8 cellular contexts compared by ENCODE assay signal in the genomic region with DNA sequence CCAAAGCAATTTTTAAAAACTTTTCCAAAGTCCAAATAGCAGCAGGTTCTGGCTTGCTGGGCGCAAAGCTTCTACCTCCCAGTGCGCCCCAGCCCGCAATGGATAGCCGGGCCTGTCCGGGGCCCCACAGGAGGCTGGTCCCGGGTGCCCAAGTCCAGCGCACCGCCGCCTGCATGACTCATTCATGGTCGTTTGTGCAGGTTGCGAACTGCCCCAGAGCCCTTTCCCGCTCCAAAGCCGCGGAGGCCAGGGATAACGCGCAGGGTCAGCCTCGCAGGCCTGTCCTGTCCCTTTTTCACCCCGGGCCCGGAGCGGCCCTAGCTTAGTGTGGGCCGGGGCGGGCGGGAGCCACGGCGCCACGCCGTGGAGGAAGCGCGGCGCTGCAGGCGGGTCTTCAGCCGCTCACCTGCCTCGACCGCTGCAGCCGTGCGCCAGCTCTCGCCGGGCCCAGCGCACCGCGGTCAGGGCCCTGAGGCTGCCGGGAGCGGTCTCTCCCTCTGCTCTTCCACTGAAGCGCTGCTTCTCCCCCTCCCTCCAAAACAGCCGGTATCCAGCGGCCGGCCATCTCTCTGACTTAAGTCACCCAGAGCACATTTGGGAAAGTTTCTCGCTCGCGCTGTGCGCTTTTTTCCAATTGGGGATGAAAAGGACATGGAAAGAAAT. TPM values are rescaled to one million over a fixed set of nuclear protein-coding genes. Genes with fewer than 3 reads are reported as not detected.
DNase-seq lines count a peak whose midpoint lies in the region; ATAC-seq, FAIRE-seq and TF ChIP-seq lines count a peak whose summit lies in the region.

No MANE protein-coding gene starts in this region.

- no peak for TF ChIP-seq POLR2A in A549 (IDR thresholded peaks at IDR 0.05; ENCODE audit: low read length)

- in situ Hi-C loops in GM13976 (cut with MboI; ENCODE audit: low sequenced_read_pairs, unreplicated experiment), result no loop called here

- TF ChIP-seq CTCF in A549 (IDR thresholded peaks at IDR 0.05), result peak; percentile 78
- peak; percentile 97 for TF ChIP-seq CTCF in GM13976 (IDR thresholded peaks at IDR 0.05; ENCODE audit: borderline replicate concordance, control extremely low read depth, extremely low read depth, insufficient read depth, missing control alignments)

- peak overlapping the region; percentile 58 for H3K4me3 ChIP-seq in A549

- peak overlapping the region; percentile 87 for H3K4me3 Mint-ChIP-seq in activated CD4-positive, alpha-beta memory T cell treated with anti-CD3 and anti-CD28 coated beads, Interleukin-2, amount 10 ng/mL, durations not matched to agents 7 days and 5 days
- peak overlapping the region; percentile 96 to 99 for H3K4me3 Mint-ChIP-seq in effector memory CD8-positive, alpha-beta T cell
- peak overlapping the region; percentile 91 for H3K4me3 Mint-ChIP-seq in memory B cell

- no peaks in the 10 kb centered on the region for H3K9me3 ChIP-seq in A549

- H3K9me3 Mint-ChIP-seq in activated CD4-positive, alpha-beta memory T cell treated with anti-CD3 and anti-CD28 coated beads, Interleukin-2, amount 10 ng/mL, durations not matched to agents 7 days and 5 days, result no peaks in the 10 kb centered on the region
- no peaks in the 10 kb centered on the region for H3K9me3 Mint-ChIP-seq in effector memory CD8-positive, alpha-beta T cell
- no peaks in the 10 kb centered on the region for H3K9me3 Mint-ChIP-seq in memory B cell

- CTCF ChIA-PET in A549 (lab: Yijun Ruan, JAX), result interaction anchor here (0.6 to 6.2 kb wide), 34 partner anchors 8 to 1157 kb away, joined by 3 to 62 read pairs (median 3); no protein-coding TSS in a partner anchor
- CTCF ChIA-PET in activated CD4-positive, alpha-beta memory T cell treated with anti-CD3 and anti-CD28 coated beads, Interleukin-2, amount 10 ng/mL, durations not matched to agents 7 days and 5 days (lab: Charles Lee), result interaction anchor here (0.6 to 5.8 kb wide), 21 partner anchors 10 to 902 kb away, joined by 3 to 77 read pairs (median 5); a partner anchor contains a TSS

- no peak for FAIRE-seq in A549 (lab: Jason Lieb, UNC)

- peaks cover 39% of the 10 kb centered on the region for H3K4me1 Mint-ChIP-seq in activated CD4-positive, alpha-beta memory T cell treated with anti-CD3 and anti-CD28 coated beads, Interleukin-2, amount 10 ng/mL, durations not matched to agents 7 days and 5 days
- H3K4me1 Mint-ChIP-seq in effector memory CD8-positive, alpha-beta T cell (ENCODE audit: low read depth in 2 of 2), result peaks cover 36 to 48% of the 10 kb centered on the region in 2 donors
- H3K4me1 Mint-ChIP-seq in memory B cell, result peaks cover 30% of the 10 kb centered on the region

- peaks cover 13% of the 10 kb centered on the region for H3K36me3 Mint-ChIP-seq in activated CD4-positive, alpha-beta memory T cell treated with anti-CD3 and anti-CD28 coated beads, Interleukin-2, amount 10 ng/mL, durations not matched to agents 7 days and 5 days (ENCODE audit: low read depth)
- H3K36me3 Mint-ChIP-seq in effector memory CD8-positive, alpha-beta T cell (ENCODE audit: insufficient read depth), result peaks cover 19% of the 10 kb centered on the region
- peaks cover 3% of the 10 kb centered on the region for H3K36me3 Mint-ChIP-seq in memory B cell

- H3K27ac ChIP-seq in A549, result peak overlapping the region; percentile 21 to 55; a peak in 4 of 6 replicates

- DNase-seq in A549 (ENCODE audit: low read depth in 1 of 2, low spot score in 1 of 2) (peak; percentile 78 to 79), GM13976 (ENCODE audit: low spot score) (peak; percentile 90), NCI-H2196 (lab: John Stamatoyannopoulos, UW; ENCODE audit: unreplicated experiment) (peak; percentile 63), memory B cell (ENCODE audit: low spot score in 2 of 2) (peak; percentile 67 to 76)
- peak; percentile 72 for DNase-seq in activated CD4-positive, alpha-beta memory T cell treated with anti-CD3 and anti-CD28 coated beads, Interleukin-2, amount 10 ng/mL, durations not matched to agents 7 days and 5 days
- peak; percentile 48 to 59 (median 53) for DNase-seq in effector memory CD8-positive, alpha-beta T cell
- DNase-seq in stimulated activated CD8-positive, alpha-beta memory T cell treated with anti-CD3 and anti-CD28 coated beads, Interleukin-2, amount 100 ng/mL, for 1 hour (ENCODE audit: low read depth in 2 of 2), result peak; percentile 37 to 47

- H3K4me1 ChIP-seq in A549, result peaks cover 18% of the 10 kb centered on the region

- peak overlapping the region; percentile 95 for H3K27ac Mint-ChIP-seq in activated CD4-positive, alpha-beta memory T cell treated with anti-CD3 and anti-CD28 coated beads, Interleukin-2, amount 10 ng/mL, durations not matched to agents 7 days and 5 days
- peak overlapping the region; percentile 86 to 92 for H3K27ac Mint-ChIP-seq in effector memory CD8-positive, alpha-beta T cell
- H3K27ac Mint-ChIP-seq in memory B cell, result peak overlapping the region; percentile 89

- peak overlapping the region; percentile 82 for H3K4me2 ChIP-seq in A549

- POLR2A ChIA-PET in A549 (lab: Yijun Ruan, JAX), result interaction anchor here (2.5 kb wide), 1 partner anchor 14 kb away, joined by 14 read pairs; a partner anchor contains a TSS
- POLR2A ChIA-PET in activated CD4-positive, alpha-beta memory T cell treated with anti-CD3 and anti-CD28 coated beads, Interleukin-2, amount 10 ng/mL, durations not matched to agents 7 days and 5 days (lab: Charles Lee), result interaction anchor here (1.4 to 5.1 kb wide), 11 partner anchors 13 to 915 kb away, joined by 3 to 88 read pairs (median 8); a partner anchor contains a TSS

- 14% methylated on average over 19 of the region's 51 CpGs for WGBS in A549 (ENCODE audit: missing lambda C conversion rate)

- peak; percentile 52 to 77; a peak in 4 of 5 replicates for TF ChIP-seq RAD21 in A549 (conservative IDR thresholded peaks at IDR 0.05 in 1 of 2, IDR thresholded peaks at IDR 0.05 in 1 of 2)

- peaks cover 65% of the 10 kb centered on the region for H3K27me3 Mint-ChIP-seq in activated CD4-positive, alpha-beta memory T cell treated with anti-CD3 and anti-CD28 coated beads, Interleukin-2, amount 10 ng/mL, durations not matched to agents 7 days and 5 days
- peaks cover 53 to 66% of the 10 kb centered on the region in 2 donors for H3K27me3 Mint-ChIP-seq in effector memory CD8-positive, alpha-beta T cell
- H3K27me3 Mint-ChIP-seq in memory B cell, result peaks cover 8% of the 10 kb centered on the region

- ATAC-seq in A549 (peak; percentile 58 to 82), HG02870 (IDR thresholded peaks at IDR 0.05; ENCODE audit: unreplicated experiment) (peak; percentile 27), memory B cell (ENCODE audit: low read depth) (peak; percentile 37)
- ATAC-seq in effector memory CD8-positive, alpha-beta T cell (replicated peaks), result peak; percentile 32

- TF ChIP-seq EP300 in A549 (IDR thresholded peaks at IDR 0.05), result no peak

TF ChIP-seq in A549, 52 proteins besides CTCF, POLR2A, EP300 and RAD21:
- TF ChIP-seq JUNB (IDR thresholded peaks at IDR 0.05), result no peak
- TF ChIP-seq FOXS1 (CRISPR knock-in tag; IDR thresholded peaks at IDR 0.05), result no peak
- peak; percentile 90 for TF ChIP-seq SMC3 (IDR thresholded peaks at IDR 0.05)
- TF ChIP-seq, protein P1, sequence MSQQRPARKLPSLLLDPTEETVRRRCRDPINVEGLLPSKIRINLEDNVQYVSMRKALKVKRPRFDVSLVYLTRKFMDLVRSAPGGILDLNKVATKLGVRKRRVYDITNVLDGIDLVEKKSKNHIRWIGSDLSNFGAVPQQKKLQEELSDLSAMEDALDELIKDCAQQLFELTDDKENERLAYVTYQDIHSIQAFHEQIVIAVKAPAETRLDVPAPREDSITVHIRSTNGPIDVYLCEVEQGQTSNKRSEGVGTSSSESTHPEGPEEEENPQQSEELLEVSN (IDR thresholded peaks at IDR 0.05; ENCODE audit: borderline replicate concordance, low read depth), result peak; percentile 27; the same call in 1 of the 2 replicates
- no peak for TF ChIP-seq BHLHE40 (IDR thresholded peaks at IDR 0.05; ENCODE audit: low read depth, low read length)
- no peak for TF ChIP-seq FOSL2 (IDR thresholded peaks at IDR 0.05)
- TF ChIP-seq FOSL2 (CRISPR knock-in tag; IDR thresholded peaks at IDR 0.05), result peak; percentile 60
- TF ChIP-seq PHF8 (IDR thresholded peaks at IDR 0.05; ENCODE audit: borderline replicate concordance, low read depth), result peak; percentile 36; the same call in 1 of the 2 replicates
- TF ChIP-seq, protein P2, sequence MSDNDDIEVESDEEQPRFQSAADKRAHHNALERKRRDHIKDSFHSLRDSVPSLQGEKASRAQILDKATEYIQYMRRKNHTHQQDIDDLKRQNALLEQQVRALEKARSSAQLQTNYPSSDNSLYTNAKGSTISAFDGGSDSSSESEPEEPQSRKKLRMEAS (IDR thresholded peaks at IDR 0.05), result peak; percentile 19; the same call in 1 of the 2 replicates
- TF ChIP-seq TFCP2L1 (CRISPR knock-in tag; IDR thresholded peaks at IDR 0.05), result no peak
- no peak for TF ChIP-seq ESRRA (IDR thresholded peaks at IDR 0.05; ENCODE audit: borderline replicate concordance, low read length)

RNA-seq across cellular contexts. Expression of a gene that starts 1.7 kb away (rescaled TPM):
- polyA plus RNA-seq in A549 (2011; rRNA removed), result 1.6 and 4.4 TPM in 2 replicates
- 0.30 and 0.49 TPM in 2 replicates for polyA plus RNA-seq in A549 (2012; cell fraction: cytosol; rRNA removed)
- 0.80 and 1.1 TPM in 2 replicates for polyA plus RNA-seq in A549 (2012; cell fraction: nucleus; rRNA removed)
- polyA plus RNA-seq in A549 (2017; fragmentation: RNase III; extraction: RNeasy Plus Mini Kit Qiagen cat#74134 plus additional on column Dnase treatment), result 0.13 TPM in 1 of 3 replicates, not detected in the others
- polyA minus RNA-seq in A549 (2011; rRNA and poly(A)+ RNA removed), result 4.3 and 4.6 TPM in 2 replicates
- 1 to 10 TPM; 4.8 to 6.4 TPM for total RNA-seq in activated CD4-positive, alpha-beta memory T cell treated with anti-CD3 and anti-CD28 coated beads, Interleukin-2, amount 10 ng/mL, durations not matched to agents 7 days and 5 days

RNA-seq across cellular contexts. Expression of a gene that starts 13.4 kb away (rescaled TPM):
- polyA plus RNA-seq in A549 (2011; rRNA removed) (22.0 and 23.2 TPM in 2 replicates), A549 (2017; fragmentation: RNase III; extraction: RNeasy Plus Mini Kit Qiagen cat#74134 plus additional on column Dnase treatment) (16.6 to 19.0 TPM (median 18.8 TPM) in 3 replicates)
- polyA plus RNA-seq in A549 (2012; cell fraction: cytosol; rRNA removed), result 8.1 and 12.3 TPM in 2 replicates
- polyA plus RNA-seq in A549 (2012; cell fraction: nucleus; rRNA removed), result 6.5 and 9.4 TPM in 2 replicates
- polyA minus RNA-seq in A549 (2011; rRNA and poly(A)+ RNA removed), result 8.4 and 8.7 TPM in 2 replicates
- total RNA-seq in activated CD4-positive, alpha-beta memory T cell treated with anti-CD3 and anti-CD28 coated beads, Interleukin-2, amount 10 ng/mL, durations not matched to agents 7 days and 5 days, result 10 to 100 TPM; 21.8 to 22.2 TPM

Comparison
In these comparisons a context has a peak if more than half of its experiments do, and no peak if none do; other contexts are left out.
1. Peak in every context shown above with its lines: DNase-seq, ATAC-seq, H3K4me3 ChIP-seq and H3K27ac ChIP-seq.